In genomic region chr3:27216955-27217552, GRCh38 we compare ENCODE assay signal across 19 cellular contexts.
DNase-seq lines count a peak whose midpoint lies in the region; ATAC-seq and TF ChIP-seq lines count a peak whose summit lies in the region.
"Had no signal": no experiment of that assay in that cellular context is flagged by ENCODE, and none has a peak within 500 bp of the region (broad histone marks: within the 10 kb centered on the region; RNA-seq: fewer than 3 reads in every experiment).

No MANE protein-coding gene starts in this region.

- no peak overlapping the region for H3K4me2 ChIP-seq in fibroblast of lung (ENCODE audit: extremely low read depth, insufficient read depth, low read length)
- H3K4me2 ChIP-seq in skeletal muscle satellite cell (ENCODE audit: low read length): peak overlapping the region; percentile 45
- H3K4me2 ChIP-seq: KMS-11 had no signal

- H3K9me3 ChIP-seq in fibroblast of lung (ENCODE audit: control insufficient read depth, insufficient read depth, low read depth, low read length): no peaks in the 10 kb centered on the region
- no peaks in the 10 kb centered on the region for H3K9me3 ChIP-seq in skeletal muscle satellite cell (replicated peaks; ENCODE audit: low read length)
- H3K9me3 ChIP-seq in spleen: no peaks in the 10 kb centered on the region
- H3K9me3 ChIP-seq: Peyer's patch had no signal

- H3K27me3 ChIP-seq in fibroblast of lung (ENCODE audit: control insufficient read depth, insufficient read depth, low read length) (no peaks in the 10 kb centered on the region), skeletal muscle satellite cell (ENCODE audit: control insufficient read depth, insufficient read depth, low read length) (no peaks in the 10 kb centered on the region), spleen (replicated peaks in 1 of 7) (no peaks in the 10 kb centered on the region)
- H3K27me3 ChIP-seq: Peyer's patch had no signal

- no peaks in the 10 kb centered on the region for H3K4me1 ChIP-seq in fibroblast of lung (ENCODE audit: control insufficient read depth, extremely low read depth, insufficient read depth, low read length)
- peaks cover 21% of the 10 kb centered on the region for H3K4me1 ChIP-seq in skeletal muscle satellite cell (ENCODE audit: control insufficient read depth, insufficient read depth, low read length)
- no peaks in the 10 kb centered on the region for H3K4me1 ChIP-seq in spleen
- H3K4me1 ChIP-seq: Peyer's patch had no signal

- H4K20me1 ChIP-seq in fibroblast of lung (ENCODE audit: control insufficient read depth, extremely low read depth, insufficient read depth, low read length): no peaks in the 10 kb centered on the region

- TF ChIP-seq POLR2A in spleen (IDR thresholded peaks at IDR 0.05): no peak

- TF ChIP-seq CTCF in fibroblast of lung (conservative IDR thresholded peaks at IDR 0.05 in 1 of 2, IDR thresholded peaks at IDR 0.05 in 1 of 2; ENCODE audit: low read depth in 1 of 2, low read length in 2 of 2) (no peak), spleen (IDR thresholded peaks at IDR 0.05 in 8 of 11, conservative IDR thresholded peaks at IDR 0.05 in 3 of 11) (no peak)

- H3K27ac ChIP-seq in fibroblast of lung (ENCODE audit: insufficient read depth, low read length): no peak overlapping the region
- no peak overlapping the region for H3K27ac ChIP-seq in spleen
- H3K27ac ChIP-seq: KMS-11, Peyer's patch had no signal

- intact Hi-C loops in spleen (cut with DNase I; ENCODE audit: low total_unique reads): no loop called here

- DNase-seq in GM04504 (ENCODE audit: low read depth) (peak; percentile 14), fibroblast of lung (ENCODE audit: low read depth in 2 of 2) (peak; percentile 19 to 79), SK-N-DZ (ENCODE audit: low spot score) (no peak), spleen (no peak), NCI-H146 (lab: John Stamatoyannopoulos, UW) (no peak)
- DNase-seq: activated T-cell treated with anti-CD3 and anti-CD28 coated beads, Interleukin-2, amount 50 U/mL, for 72 hours; amygdala; CD4-positive, alpha-beta memory T cell; GF-D8; hippocampal formation; NCI-H1694; NCI-H524; nephron progenitor cell; Peyer's patch; stimulated activated CD4-positive, alpha-beta T cell treated with anti-CD3 and anti-CD28 coated beads, Interleukin-4, amount 100 ng/mL, for 24 hours had no signal

- no peak overlapping the region for H2AFZ ChIP-seq in fibroblast of lung (ENCODE audit: low read length)

- H3K36me3 ChIP-seq in fibroblast of lung (ENCODE audit: control insufficient read depth, insufficient read depth, low read length) (no peaks in the 10 kb centered on the region), skeletal muscle satellite cell (ENCODE audit: insufficient read depth, low read length) (no peaks in the 10 kb centered on the region), spleen (no peaks in the 10 kb centered on the region)
- H3K36me3 ChIP-seq: Peyer's patch had no signal

- no peak overlapping the region for H3K4me3 ChIP-seq in fibroblast of lung (replicated peaks in 1 of 4; ENCODE audit: control extremely low read depth in 1 of 4, insufficient read depth in 1 of 4, low read depth in 3 of 4, low read length in 4 of 4)
- H3K4me3 ChIP-seq in skeletal muscle satellite cell (ENCODE audit: low read length): no peak overlapping the region
- H3K4me3 ChIP-seq in spleen: no peak overlapping the region
- H3K4me3 ChIP-seq: Peyer's patch had no signal

- H3K79me2 ChIP-seq in fibroblast of lung (ENCODE audit: control insufficient read depth, insufficient read depth, low read length): no peaks in the 10 kb centered on the region

- WGBS in spleen, 5 donors: 85 to 94% (median 92%) methylated on average over 5 of the region's 5 CpGs

- H3K9ac ChIP-seq in fibroblast of lung (ENCODE audit: insufficient read depth, low read length): no peak overlapping the region
- H3K9ac ChIP-seq in skeletal muscle satellite cell (ENCODE audit: low read depth, low read length): no peak overlapping the region
- H3K9ac ChIP-seq: KMS-11 had no signal

- peak; percentile 74 for ATAC-seq in SK-N-SH treated with all-trans-retinoic acid at 6 μM for 48 hours
- ATAC-seq in GM21528 (IDR thresholded peaks at IDR 0.05; ENCODE audit: low FRiP score, unreplicated experiment): no peak
- ATAC-seq: activated T-cell treated with anti-CD3 and anti-CD28 coated beads, Interleukin-2, amount 50 U/mL, for 72 hours had no signal

TF ChIP-seq in SK-N-SH treated with all-trans-retinoic acid at 6 μM for 48 hours, 23 proteins besides CTCF, POLR2A, EP300 and RAD21:
- TF ChIP-seq ZC3H10 (CRISPR knock-in tag; IDR thresholded peaks at IDR 0.05): no peak
- TF ChIP-seq PATZ1 (CRISPR knock-in tag; IDR thresholded peaks at IDR 0.05; ENCODE audit: borderline replicate concordance): no peak
- TF ChIP-seq RARB (CRISPR knock-in tag; IDR thresholded peaks at IDR 0.05): no peak
- TF ChIP-seq CREB5 (CRISPR knock-in tag; IDR thresholded peaks at IDR 0.05; ENCODE audit: low read depth): no peak
- no peak for TF ChIP-seq TOX (CRISPR knock-in tag; IDR thresholded peaks at IDR 0.05; ENCODE audit: borderline replicate concordance)
- no peak for TF ChIP-seq BACH2 (CRISPR knock-in tag; IDR thresholded peaks at IDR 0.05; ENCODE audit: borderline replicate concordance)

Comparison
In these comparisons a context has a peak if more than half of its experiments do, and no peak if none do; other contexts are left out.
1. DNase-seq: peak in GM04504 (single experiment) and fibroblast of lung (2 of 2); none in SK-N-DZ (single experiment), spleen (single experiment) and NCI-H146 (single experiment).